ENCODE assay signal across 18 cellular contexts in genomic region chr7:71616217-71616616, GRCh38.
DNase-seq lines count a peak whose midpoint lies in the region; ATAC-seq and TF ChIP-seq lines count a peak whose summit lies in the region.
"Had no signal": no experiment of that assay in that cellular context is flagged by ENCODE, and none has a peak within 500 bp of the region (broad histone marks: within the 10 kb centered on the region; RNA-seq: fewer than 3 reads in every experiment).

No MANE protein-coding gene starts in this region.

- no peak overlapping the region for H3K4me3 ChIP-seq in heart right ventricle
- no peak overlapping the region for H3K4me3 ChIP-seq in gastrocnemius medialis
- H3K4me3 ChIP-seq in lower leg skin (ENCODE audit: low read depth, poor library complexity, severe bottlenecking) = no peak overlapping the region
- H3K4me3 ChIP-seq: A549, GM23248 had no signal

- DNase-seq in heart right ventricle (no peak), Right ventricle myocardium inferior (ENCODE audit: missing footprints) (no peak), chondrocyte (ENCODE audit: low spot score) (no peak), glutamatergic neuron (no peak), gastrocnemius medialis (no peak), lower leg skin (ENCODE audit: low spot score in 2 of 2) (no peak), HuH-7.5 (ENCODE audit: low spot score) (no peak), T-helper 1 cell (no peak)
- DNase-seq: BE2C; CD4-positive, alpha-beta memory T cell; COR-L47; DMS153; DMS79 treated with DMSO at 0.1 percent for 48 hours; EL; GM23248; H9 had no signal

- H3K27ac ChIP-seq in heart right ventricle (peak overlapping the region in 7 of 10 donors; percentile 58 to 85 (median 80)), gastrocnemius medialis (peak overlapping the region in 3 of 4 donors; percentile 70 to 81 (median 75))
- H3K27ac ChIP-seq: A549, C4-2B, GM23248 had no signal

- peaks cover 0 to 33% (median 14%) of the 10 kb centered on the region in 9 donors for H3K4me1 ChIP-seq in heart right ventricle
- H3K4me1 ChIP-seq in gastrocnemius medialis = peaks cover 28 to 30% of the 10 kb centered on the region in 2 donors
- H3K4me1 ChIP-seq: A549, BE2C had no signal

- ATAC-seq in heart right ventricle (no peak), Right ventricle myocardium inferior (no peak), gastrocnemius medialis (no peak)
- ATAC-seq: A549 had no signal

- WGBS in heart right ventricle, 2 donors = 90 to 94% methylated on average over 3 of the region's 3 CpGs
- 90 to 95% methylated on average over 3 of the region's 3 CpGs for WGBS in lower leg skin, 2 donors

- no peak overlapping the region for H3K4me3 Mint-ChIP-seq in chondrocyte (ENCODE audit: unreplicated experiment)
- H3K4me3 Mint-ChIP-seq in glutamatergic neuron (ENCODE audit: unreplicated experiment) = no peak overlapping the region
- H3K4me3 Mint-ChIP-seq: CD4-positive, alpha-beta memory T cell; H9 had no signal

- H3K9me3 Mint-ChIP-seq in chondrocyte (ENCODE audit: low read depth) (peaks cover 7% of the 10 kb centered on the region), glutamatergic neuron (ENCODE audit: unreplicated experiment) (peaks cover 1% of the 10 kb centered on the region)

- TF ChIP-seq CTCF in heart right ventricle (IDR thresholded peaks at IDR 0.05) (no peak), chondrocyte (IDR thresholded peaks at IDR 0.05) (no peak), glutamatergic neuron (IDR thresholded peaks at IDR 0.05; ENCODE audit: partially characterized antibody, unreplicated experiment) (no peak), gastrocnemius medialis (IDR thresholded peaks at IDR 0.05 in 4 of 5, conservative IDR thresholded peaks at IDR 0.05 in 1 of 5) (no peak), lower leg skin (IDR thresholded peaks at IDR 0.05) (no peak)

- no peaks in the 10 kb centered on the region for H3K27me3 ChIP-seq in heart right ventricle
- H3K27me3 ChIP-seq in gastrocnemius medialis = no peaks in the 10 kb centered on the region
- H3K27me3 ChIP-seq: BE2C had no signal

- peak overlapping the region; percentile 18 for H3K27ac Mint-ChIP-seq in chondrocyte (ENCODE audit: unreplicated experiment)
- H3K27ac Mint-ChIP-seq in glutamatergic neuron (ENCODE audit: unreplicated experiment) = peak overlapping the region; percentile 20
- H3K27ac Mint-ChIP-seq: CD4-positive, alpha-beta memory T cell had no signal

- H3K27me3 Mint-ChIP-seq in chondrocyte (ENCODE audit: low read depth) (no peaks in the 10 kb centered on the region), glutamatergic neuron (ENCODE audit: unreplicated experiment) (peaks cover 6% of the 10 kb centered on the region)
- H3K27me3 Mint-ChIP-seq: CD4-positive, alpha-beta memory T cell had no signal

- in situ Hi-C loops in gastrocnemius medialis (cut with MboI; ENCODE audit: low sequenced_read_pairs in 4 of 4) = no loop called here

- H3K9me3 ChIP-seq in heart right ventricle = no peaks in the 10 kb centered on the region
- peaks cover 0 to 4% (median 0%) of the 10 kb centered on the region in 3 donors for H3K9me3 ChIP-seq in gastrocnemius medialis
- H3K9me3 ChIP-seq: A549, BE2C had no signal

- intact Hi-C loops in heart right ventricle (cut with DNase I) = loop anchor here in 2 of 10 donors (5.0 to 10.0 kb wide), 2 partner anchors 36 to 351 kb away; no protein-coding TSS in a partner anchor
- intact Hi-C loops in Right ventricle myocardium inferior (cut with DNase I) = loop anchor here (10.0 kb wide), 3 partner anchors 109 to 481 kb away; partner anchors contain the start of gene GALNT17
- intact Hi-C loops in gastrocnemius medialis (cut with DNase I; ENCODE audit: low total_unique reads) = loop anchor here (10.0 kb wide), 2 partner anchors 481 to 901 kb away; partner anchors contain the start of gene GALNT17
- intact Hi-C loops in lower leg skin (cut with DNase I; ENCODE audit: low total_unique reads) = no loop called here

- TF ChIP-seq POLR2A in gastrocnemius medialis (IDR thresholded peaks at IDR 0.05) = no peak
- no peak for TF ChIP-seq POLR2A in lower leg skin (IDR thresholded peaks at IDR 0.05)

- H3K4me1 Mint-ChIP-seq in chondrocyte (ENCODE audit: low read depth) = peaks cover 65% of the 10 kb centered on the region
- H3K4me1 Mint-ChIP-seq in glutamatergic neuron (ENCODE audit: low read depth, unreplicated experiment) = peaks cover 23% of the 10 kb centered on the region

- H3K36me3 ChIP-seq in heart right ventricle (no peaks in the 10 kb centered on the region), gastrocnemius medialis (no peaks in the 10 kb centered on the region)
- H3K36me3 ChIP-seq: BE2C had no signal

- H3K36me3 Mint-ChIP-seq in chondrocyte (ENCODE audit: low read depth) (peaks cover 1% of the 10 kb centered on the region), glutamatergic neuron (ENCODE audit: unreplicated experiment) (no peaks in the 10 kb centered on the region)
- H3K36me3 Mint-ChIP-seq: CD4-positive, alpha-beta memory T cell had no signal
